In the genomic region with DNA sequence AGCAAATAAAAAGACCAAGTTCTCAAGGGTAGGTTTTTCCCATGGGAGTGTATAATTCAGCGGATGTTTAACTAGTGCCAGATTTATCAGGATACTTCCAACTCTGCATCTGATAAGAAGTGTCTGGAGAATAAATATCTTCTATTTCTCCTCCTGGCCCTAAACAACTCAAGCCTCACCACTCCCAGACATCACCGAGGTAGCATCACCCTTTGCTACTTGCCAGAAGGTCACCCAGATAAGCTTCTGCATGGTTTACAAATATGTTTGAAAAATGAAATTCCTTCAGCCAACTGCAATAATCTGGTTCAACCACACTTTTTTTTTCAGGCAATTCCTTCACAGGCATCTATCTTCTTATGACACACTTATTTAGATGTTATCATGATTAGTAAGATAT, we compare ENCODE assay signal across 23 cellular contexts.
"Had no signal": no experiment of that assay in that cellular context is flagged by ENCODE, and none has a peak within 500 bp of the region (broad histone marks: within the 10 kb centered on the region; RNA-seq: fewer than 3 reads in every experiment).

No MANE protein-coding gene starts in this region.

- H3K9me3 ChIP-seq: body of pancreas had no signal

- H3K4me3 Mint-ChIP-seq: activated CD4-positive, alpha-beta T cell treated with anti-CD3 and anti-CD28 coated beads for 36 hours; activated CD8-positive, alpha-beta T cell treated with anti-CD3 and anti-CD28 coated beads for 36 hours; activated naive CD4-positive, alpha-beta T cell treated with anti-CD3 and anti-CD28 coated beads, Interleukin-2, amount 10 ng/mL, durations not matched to agents 7 days and 5 days; activated naive CD8-positive, alpha-beta T cell treated with anti-CD3 and anti-CD28 coated beads for 36 hours; activated T-cell treated with anti-CD3 and anti-CD28 coated beads, Interleukin-2, amount 50 U/mL, for 72 hours; T-cell had no signal

- H3K27me3 ChIP-seq: body of pancreas had no signal

- DNase-seq: activated CD4-positive, alpha-beta T cell treated with anti-CD3 and anti-CD28 coated beads for 36 hours; activated CD4-positive, CD25-positive, alpha-beta regulatory T cell; activated CD8-positive, alpha-beta memory T cell treated with anti-CD3 and anti-CD28 coated beads, Interleukin-2, amount 50 U/mL, for 4 hours; activated CD8-positive, alpha-beta T cell treated with anti-CD3 and anti-CD28 coated beads for 36 hours; activated gamma-delta T cell treated with Interleukin-2 at 50 U/mL for 16 hours; activated naive CD4-positive, alpha-beta T cell treated with anti-CD3 and anti-CD28 coated beads, Interleukin-2, amount 10 ng/mL, durations not matched to agents 7 days and 5 days; activated naive CD8-positive, alpha-beta T cell treated with anti-CD3 and anti-CD28 coated beads for 36 hours; activated T-cell treated with anti-CD3 and anti-CD28 coated beads, Interleukin-2, amount 50 U/mL, for 72 hours; anterior cingulate cortex; body of pancreas; Karpas-422; MM.1S; NCI-H1105; NCI-H1436; NCI-H1694 treated with DMSO at 0.1 percent for 48 hours; NCI-H2029 treated with DMSO at 0.1 percent for 48 hours; NCI-H510A treated with DMSO at 0.1 percent for 48 hours; SIG-M5; T-cell; T-helper 2 cell; T1000 had no signal

- H3K27me3 Mint-ChIP-seq: activated CD4-positive, alpha-beta T cell treated with anti-CD3 and anti-CD28 coated beads for 36 hours; activated CD8-positive, alpha-beta T cell treated with anti-CD3 and anti-CD28 coated beads for 36 hours; activated naive CD4-positive, alpha-beta T cell treated with anti-CD3 and anti-CD28 coated beads, Interleukin-2, amount 10 ng/mL, durations not matched to agents 7 days and 5 days; activated naive CD8-positive, alpha-beta T cell treated with anti-CD3 and anti-CD28 coated beads for 36 hours; T-cell had no signal

- H3K4me1 ChIP-seq: body of pancreas had no signal

- H3K4me3 ChIP-seq: body of pancreas had no signal

- H3K27ac ChIP-seq: body of pancreas, VCaP had no signal

- H3K36me3 Mint-ChIP-seq: activated naive CD4-positive, alpha-beta T cell treated with anti-CD3 and anti-CD28 coated beads, Interleukin-2, amount 10 ng/mL, durations not matched to agents 7 days and 5 days; activated naive CD8-positive, alpha-beta T cell treated with anti-CD3 and anti-CD28 coated beads for 36 hours; T-cell had no signal

- H3K27ac Mint-ChIP-seq: activated CD4-positive, alpha-beta T cell treated with anti-CD3 and anti-CD28 coated beads for 36 hours; activated CD8-positive, alpha-beta T cell treated with anti-CD3 and anti-CD28 coated beads for 36 hours; activated naive CD4-positive, alpha-beta T cell treated with anti-CD3 and anti-CD28 coated beads, Interleukin-2, amount 10 ng/mL, durations not matched to agents 7 days and 5 days; activated naive CD8-positive, alpha-beta T cell treated with anti-CD3 and anti-CD28 coated beads for 36 hours; activated T-cell treated with anti-CD3 and anti-CD28 coated beads, Interleukin-2, amount 50 U/mL, for 72 hours; activated T-helper 2 cell treated with anti-CD3 and anti-CD28 coated beads, Interferon-gamma antibody, Interleukin-2, Interleukin-4, amounts not matched to agents 10 μg/mL and 5 μg/mL and 100 μg/mL, durations not matched to agents 14 hours and 24 hours and 36 hours; T-cell had no signal

- H3K4me1 Mint-ChIP-seq: activated CD4-positive, alpha-beta T cell treated with anti-CD3 and anti-CD28 coated beads for 36 hours; activated naive CD4-positive, alpha-beta T cell treated with anti-CD3 and anti-CD28 coated beads, Interleukin-2, amount 10 ng/mL, durations not matched to agents 7 days and 5 days; activated naive CD8-positive, alpha-beta T cell treated with anti-CD3 and anti-CD28 coated beads for 36 hours; T-cell had no signal

- H3K9me3 Mint-ChIP-seq: activated naive CD8-positive, alpha-beta T cell treated with anti-CD3 and anti-CD28 coated beads for 36 hours; activated T-helper 2 cell treated with anti-CD3 and anti-CD28 coated beads, Interferon-gamma antibody, Interleukin-2, Interleukin-4, amounts not matched to agents 10 μg/mL and 5 μg/mL and 100 μg/mL, durations not matched to agents 14 hours and 24 hours and 36 hours had no signal

- ATAC-seq: activated CD4-positive, alpha-beta T cell treated with anti-CD3 and anti-CD28 coated beads for 36 hours; activated CD8-positive, alpha-beta T cell treated with anti-CD3 and anti-CD28 coated beads for 36 hours; activated T-cell treated with anti-CD3 and anti-CD28 coated beads, Interleukin-2, amount 50 U/mL, for 72 hours; body of pancreas; T-cell had no signal
